ENCODE assay signal across 20 cellular contexts in the genomic region with DNA sequence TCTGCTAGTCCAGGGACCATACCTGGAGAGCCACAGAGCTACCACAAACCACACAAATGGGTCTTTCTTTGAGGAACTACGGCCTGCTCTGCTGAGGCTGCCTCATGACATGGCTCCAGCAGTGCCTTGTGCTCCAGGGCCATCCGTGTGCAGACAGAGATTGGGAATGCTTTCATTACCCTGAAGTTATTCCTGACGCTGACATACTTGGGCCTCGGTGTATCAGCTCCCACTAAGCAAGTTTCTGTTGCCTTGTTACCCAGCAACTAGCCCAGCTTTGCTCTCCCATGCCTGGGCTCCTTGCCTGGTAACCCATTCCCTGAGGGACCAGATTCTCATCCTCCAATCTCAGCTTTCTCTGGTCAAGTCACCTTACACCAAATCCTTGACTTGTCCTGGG.
DNase-seq lines count a peak whose midpoint lies in the region; ATAC-seq lines count a peak whose summit lies in the region.
"Had no signal": no experiment of that assay in that cellular context is flagged by ENCODE, and none has a peak within 500 bp of the region (broad histone marks: within the 10 kb centered on the region; RNA-seq: fewer than 3 reads in every experiment).

No MANE protein-coding gene starts in this region.

- H3K27ac ChIP-seq in mesendoderm (ENCODE audit: low read depth, low read length): no peak overlapping the region
- H3K27ac ChIP-seq: C4-2B, Peyer's patch had no signal

- H3K4me1 ChIP-seq in mesendoderm (ENCODE audit: control insufficient read depth, low read depth, low read length): peaks cover 11% of the 10 kb centered on the region
- H3K4me1 ChIP-seq: Peyer's patch had no signal

- no peaks in the 10 kb centered on the region for H3K36me3 ChIP-seq in mesendoderm (ENCODE audit: control insufficient read depth, insufficient read depth, low read length)
- H3K36me3 ChIP-seq: Peyer's patch had no signal

- no peak overlapping the region for H3K4me3 ChIP-seq in mesendoderm (ENCODE audit: low read length)
- H3K4me3 ChIP-seq: Peyer's patch had no signal

- H3K23ac ChIP-seq in mesendoderm (ENCODE audit: low read length): no peak overlapping the region

- ATAC-seq in Right ventricle myocardium inferior (peak; percentile 80), GM21619 (IDR thresholded peaks at IDR 0.05; ENCODE audit: unreplicated experiment) (no peak), GM19351 (IDR thresholded peaks at IDR 0.05; ENCODE audit: unreplicated experiment) (no peak), GM18861 (IDR thresholded peaks at IDR 0.05; ENCODE audit: unreplicated experiment) (no peak)

- no peak overlapping the region for H3K4me2 ChIP-seq in mesendoderm (ENCODE audit: low read length)

- peak overlapping the region; percentile 43 for H3K56ac ChIP-seq in mesendoderm (ENCODE audit: low read length)

- DNase-seq in Right ventricle myocardium inferior (ENCODE audit: missing footprints): no peak
- no peak for DNase-seq in cardiac septum (ENCODE audit: low spot score)
- peak; percentile 32 for DNase-seq in fibroblast of peridontal ligament (ENCODE audit: extremely low read depth)
- DNase-seq in mesendoderm: no peak
- no peak for DNase-seq in foreskin melanocyte
- DNase-seq: 8988T; AML-193; Calu3; CD8-positive, alpha-beta memory T cell; DMS153; NCI-H1694 treated with DMSO at 0.1 percent for 48 hours; NCI-H2081 treated with DMSO at 0.1 percent for 48 hours; NCI-H2171 treated with DMSO at 0.1 percent for 48 hours; NCI-H524 treated with DMSO at 0.1 percent for 48 hours; NCI-H82; Peyer's patch had no signal

- no CpG with 5 or more reads among the region's 4 CpGs for WGBS in mesendoderm (ENCODE audit: extremely low coverage, insufficient coverage, low lambda C conversion rate)

- H2BK120ac ChIP-seq in mesendoderm (ENCODE audit: low read depth, low read length): no peak overlapping the region

- H3K18ac ChIP-seq in mesendoderm (ENCODE audit: low read length): no peak overlapping the region

- no peaks in the 10 kb centered on the region for H3K27me3 ChIP-seq in mesendoderm (ENCODE audit: insufficient read depth, low read length, poor library complexity)
- H3K27me3 ChIP-seq: Peyer's patch had no signal

- no peak overlapping the region for H2AK5ac ChIP-seq in mesendoderm (ENCODE audit: low read length)

- no peaks in the 10 kb centered on the region for H3K79me2 ChIP-seq in mesendoderm (ENCODE audit: control insufficient read depth, insufficient read depth, low read length)

- no peak overlapping the region for H3K4ac ChIP-seq in mesendoderm (ENCODE audit: low read depth, low read length)

- no peak overlapping the region for H4K5ac ChIP-seq in mesendoderm (ENCODE audit: low read length)

- H3K9ac ChIP-seq in mesendoderm (ENCODE audit: low read length): no peak overlapping the region

- no peak overlapping the region for H2BK5ac ChIP-seq in mesendoderm (ENCODE audit: low read length)

- H4K8ac ChIP-seq in mesendoderm (ENCODE audit: low read depth, low read length): no peak overlapping the region

- H2BK15ac ChIP-seq in mesendoderm (replicated peaks; ENCODE audit: low read depth): no peak overlapping the region

- intact Hi-C loops in Right ventricle myocardium inferior (cut with DNase I): no loop called here
- intact Hi-C loops in cardiac septum (cut with DNase I): no loop called here

- no peaks in the 10 kb centered on the region for H3K79me1 ChIP-seq in mesendoderm (ENCODE audit: low read length)
